ENCODE assay signal across 10 cellular contexts in genomic region chr17:13600475-13601316, GRCh38. TPM values are rescaled to one million over a fixed set of nuclear protein-coding genes. Genes with fewer than 3 reads are reported as not detected.
A peak's percentile ranks its signal among the peaks of the same experiment; 100 is the strongest.
DNase-seq lines count a peak whose midpoint lies in the region; ATAC-seq and TF ChIP-seq lines count a peak whose summit lies in the region.
"Had no signal": no experiment of that assay in that cellular context is flagged by ENCODE, and none has a peak within 500 bp of the region (broad histone marks: within the 10 kb centered on the region; RNA-seq: fewer than 3 reads in every experiment).

No MANE protein-coding gene starts in this region.

- WGBS in ovary, 3 donors, result 3 to 4% (median 4%) methylated on average over 70 to 100 of the region's 100 CpGs

- peak overlapping the region; percentile 39 for H3K27ac ChIP-seq in CD8-positive, alpha-beta memory T cell (ENCODE audit: low read depth, low read length)
- H3K27ac ChIP-seq in SJSA1, result peak overlapping the region; percentile 67
- peak overlapping the region; percentile 31 to 65 for H3K27ac ChIP-seq in ovary

- POLR2A ChIA-PET in CD8-positive, alpha-beta memory T cell (lab: Charles Lee), result no interaction called here

- no peaks in the 10 kb centered on the region for H3K36me3 Mint-ChIP-seq in CD8-positive, alpha-beta memory T cell

- H3K4me3 Mint-ChIP-seq in CD8-positive, alpha-beta memory T cell, result no peak overlapping the region

- no peak overlapping the region for H3K4me3 ChIP-seq in CD8-positive, alpha-beta memory T cell (ENCODE audit: low read length)
- H3K4me3 ChIP-seq in SJSA1 (peak overlapping the region; percentile 76), ovary (peak overlapping the region; percentile 42)

- H3K27me3 Mint-ChIP-seq in CD8-positive, alpha-beta memory T cell, result peaks cover 29 to 61% of the 10 kb centered on the region in 2 donors

- no peaks in the 10 kb centered on the region for H3K36me3 ChIP-seq in CD8-positive, alpha-beta memory T cell (ENCODE audit: insufficient read depth, low read length)
- no peaks in the 10 kb centered on the region; the same call in 1 of the 2 replicates for H3K36me3 ChIP-seq in SJSA1
- no peaks in the 10 kb centered on the region for H3K36me3 ChIP-seq in ovary

- no peak for TF ChIP-seq POLR2A in ovary (IDR thresholded peaks at IDR 0.05)

- no peaks in the 10 kb centered on the region for H3K9me3 Mint-ChIP-seq in CD8-positive, alpha-beta memory T cell

- H3K4me1 Mint-ChIP-seq in CD8-positive, alpha-beta memory T cell, result peaks cover 9 to 12% (median 12%) of the 10 kb centered on the region in 3 donors

- DNase-seq in CD8-positive, alpha-beta memory T cell, result no peak
- DNase-seq in SJSA1 (ENCODE audit: low read depth in 1 of 2, low spot score in 2 of 2), result peak; percentile 51 to 54
- DNase-seq in Right ventricle myocardium superior, result no peak
- DNase-seq in ovary, result peak; percentile 23 to 58 (median 31)
- DNase-seq in putamen (ENCODE audit: low spot score), result no peak
- no peak for DNase-seq in SIG-M5 (lab: John Stamatoyannopoulos, UW)
- no peak for DNase-seq in NCI-H510A treated with DMSO at 0.1 percent for 48 hours (lab: John Stamatoyannopoulos, UW)
- DNase-seq: GF-D8, NCI-H526 had no signal

- no peak for TF ChIP-seq EP300 in ovary (IDR thresholded peaks at IDR 0.05)

- TF ChIP-seq CTCF in ovary (IDR thresholded peaks at IDR 0.05), result no peak

- no peak overlapping the region for H3K27ac Mint-ChIP-seq in CD8-positive, alpha-beta memory T cell

- no peaks in the 10 kb centered on the region for H3K4me1 ChIP-seq in CD8-positive, alpha-beta memory T cell (ENCODE audit: insufficient read depth, low read length)
- H3K4me1 ChIP-seq in SJSA1 (replicated peaks) (peaks cover 24% of the 10 kb centered on the region), ovary (ENCODE audit: insufficient read depth) (no peaks in the 10 kb centered on the region)

- ATAC-seq in Right ventricle myocardium superior (ENCODE audit: poor library complexity), result peak; percentile 32
- no peak for ATAC-seq in HG02610 (IDR thresholded peaks at IDR 0.05; ENCODE audit: unreplicated experiment)

- intact Hi-C loops in Right ventricle myocardium superior (cut with DNase I), result no loop called here
- intact Hi-C loops in ovary (cut with DNase I), result loop anchor here in 2 of 4 donors (5.0 to 10.0 kb wide), 2 partner anchors 702 to 704 kb away; partner anchors contain the start of gene HS3ST3B1 (in 2 of the 2)

- CTCF ChIA-PET in CD8-positive, alpha-beta memory T cell (lab: Charles Lee), result no interaction called here

- H3K27me3 ChIP-seq in CD8-positive, alpha-beta memory T cell (ENCODE audit: insufficient read depth, low read length, poor library complexity, severe bottlenecking), result peaks cover 9% of the 10 kb centered on the region
- H3K27me3 ChIP-seq in SJSA1 (replicated peaks) (no peaks in the 10 kb centered on the region), ovary (no peaks in the 10 kb centered on the region)

- H3K9me3 ChIP-seq in CD8-positive, alpha-beta memory T cell (ENCODE audit: low read length), result no peaks in the 10 kb centered on the region
- H3K9me3 ChIP-seq in SJSA1 (replicated peaks) (no peaks in the 10 kb centered on the region), ovary (no peaks in the 10 kb centered on the region)

RNA-seq across cellular contexts. Expression of gene HS3ST3A1, which starts 1.0 kb away (rescaled TPM):
- not detected for total RNA-seq in CD8-positive, alpha-beta memory T cell
- 2.5 TPM for polyA plus RNA-seq in CD8-positive, alpha-beta memory T cell
- total RNA-seq in SJSA1 (2014; rRNA removed; shearing (Covaris generic)), result 12.9 and 16.8 TPM in 2 replicates
- total RNA-seq in Right ventricle myocardium superior (1.3 TPM), ovary (10 to 100 TPM in 5 of 7 donors, 1 to 10 TPM in 2; 4.1 to 41.4 (median 11.0) TPM)
- 1 to 10 TPM; 2.2 to 7.1 TPM for polyA plus RNA-seq in ovary

Comparison
In these comparisons a context has a peak if more than half of its experiments do, and no peak if none do; other contexts are left out.
1. DNase-seq: peak in SJSA1 (2 of 2) and ovary (5 of 5); none in CD8-positive, alpha-beta memory T cell (0 of 5), Right ventricle myocardium superior (single experiment), putamen (single experiment), SIG-M5 (single experiment) and NCI-H510A treated with DMSO at 0.1 percent for 48 hours (single experiment).
2. Peak in every context shown above with its lines, with median percentiles within 50 percentile points of each other: H3K27ac ChIP-seq.